In the genomic region with DNA sequence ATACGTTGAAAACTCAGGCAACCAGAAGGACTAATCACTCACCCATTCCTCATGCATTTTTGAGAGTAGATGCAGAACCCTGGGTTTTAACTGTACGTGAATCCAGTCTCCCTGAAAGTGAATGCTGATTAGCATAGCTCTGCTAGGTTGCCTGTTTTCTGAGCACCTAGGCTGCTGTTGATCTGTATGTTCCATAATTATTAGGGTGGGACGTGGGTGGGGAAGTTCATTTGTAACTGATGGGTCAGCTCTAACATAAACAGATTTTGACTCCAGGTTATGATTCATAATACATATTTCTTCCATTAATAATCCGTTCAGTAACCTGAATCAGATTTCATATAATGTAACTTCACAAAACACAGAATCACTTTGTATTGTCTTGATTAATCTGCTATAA, we compare ENCODE assay signal across 25 cellular contexts.
DNase-seq lines count a peak whose midpoint lies in the region; ATAC-seq, FAIRE-seq and TF ChIP-seq lines count a peak whose summit lies in the region.
"Had no signal": no experiment of that assay in that cellular context is flagged by ENCODE, and none has a peak within 500 bp of the region (broad histone marks: within the 10 kb centered on the region; RNA-seq: fewer than 3 reads in every experiment).

No MANE protein-coding gene starts in this region.

- H2AK9ac ChIP-seq in IMR-90 (replicated peaks; ENCODE audit: low read depth, low read length, poor library complexity), result no peak overlapping the region

- peak; percentile 6 for DNase-seq in IMR-90
- peak; percentile 46 for DNase-seq in astrocyte (ENCODE audit: low read depth)
- DNase-seq in foreskin keratinocyte, result peak; percentile 46 to 80
- DNase-seq in naive thymus-derived CD8-positive, alpha-beta T cell, result no peak
- DNase-seq: activated B cell treated with CpG ODN at 0.5 μM for 24 hours; activated CD8-positive, alpha-beta T cell treated with anti-CD3 and anti-CD28 coated beads for 36 hours; activated naive CD4-positive, alpha-beta T cell treated with Interleukin-2 at 50 U/mL for 16 hours; activated T-cell treated with anti-CD3 and anti-CD28 coated beads, Interleukin-2, amount 50 U/mL, for 24 hours; endodermal cell; Kasumi-1; mesendoderm; natural killer cell; NCI-H1417 treated with DMSO at 0.1 percent for 48 hours; NCI-H2171; NCI-H526 treated with DMSO at 0.1 percent for 48 hours; small intestine; stimulated activated CD4-positive, alpha-beta T cell treated with anti-CD3 and anti-CD28 coated beads, Interleukin-4, amount 100 ng/mL, for 24 hours had no signal

- TF ChIP-seq POLR2A in IMR-90 (IDR thresholded peaks at IDR 0.05; ENCODE audit: low read depth, low read length), result no peak

- H2BK15ac ChIP-seq in IMR-90 (ENCODE audit: low read depth, low read length), result no peak overlapping the region

- H3K56ac ChIP-seq in IMR-90 (ENCODE audit: extremely low read depth, insufficient read depth, low read length), result no peak overlapping the region

- peak overlapping the region; percentile 75 for H3K27ac ChIP-seq in ACC112 (ENCODE audit: low read depth, low read length)
- H3K27ac ChIP-seq in IMR-90 (ENCODE audit: insufficient read depth, low read length), result no peak overlapping the region
- H3K27ac ChIP-seq in astrocyte (ENCODE audit: low read depth, low read length), result peak overlapping the region; percentile 17
- H3K27ac ChIP-seq in foreskin keratinocyte, result peak overlapping the region; percentile 52

- H3K9me3 ChIP-seq in IMR-90 (ENCODE audit: control insufficient read depth, insufficient read depth, low read length), result no peaks in the 10 kb centered on the region
- H3K9me3 ChIP-seq in astrocyte (ENCODE audit: insufficient read depth, low read depth, low read length), result no peaks in the 10 kb centered on the region

- H3K9ac ChIP-seq in IMR-90 (ENCODE audit: low read depth, low read length) (no peak overlapping the region), astrocyte (ENCODE audit: low read length) (no peak overlapping the region)

- H3K18ac ChIP-seq in IMR-90 (ENCODE audit: low read depth, low read length), result no peak overlapping the region

- H2AFZ ChIP-seq in ACC112 (ENCODE audit: low read length, unreplicated experiment) (peak overlapping the region; percentile 92), IMR-90 (replicated peaks; ENCODE audit: low read length, poor library complexity) (no peak overlapping the region), astrocyte (ENCODE audit: low read depth, low read length) (no peak overlapping the region)

- H3K4me3 ChIP-seq in ACC112 (ENCODE audit: low read depth, low read length) (peak overlapping the region; percentile 10), IMR-90 (ENCODE audit: insufficient read depth, low read depth, low read length) (no peak overlapping the region), astrocyte (ENCODE audit: insufficient read depth, low read depth, low read length) (no peak overlapping the region)

- H2BK5ac ChIP-seq in IMR-90 (ENCODE audit: low read depth, low read length, poor library complexity, severe bottlenecking), result no peak overlapping the region

- H3K9me1 ChIP-seq in IMR-90 (ENCODE audit: insufficient read depth, low read length), result no peaks in the 10 kb centered on the region

- H3K4me1 Mint-ChIP-seq in astrocyte (ENCODE audit: low read depth, unreplicated experiment), result peaks cover 14% of the 10 kb centered on the region
- no peaks in the 10 kb centered on the region for H3K4me1 Mint-ChIP-seq in naive thymus-derived CD8-positive, alpha-beta T cell
- H3K4me1 Mint-ChIP-seq: activated B cell treated with CpG ODN at 0.5 μM for 24 hours, natural killer cell had no signal

- H3K79me1 ChIP-seq in IMR-90 (ENCODE audit: low read depth in 1 of 2, low read length in 2 of 2), result no peaks in the 10 kb centered on the region

- intact Hi-C loops in IMR-90 (cut with micrococcal nuclease), result no loop called here

- H4K5ac ChIP-seq in IMR-90 (ENCODE audit: low read depth, low read length), result no peak overlapping the region

- no peaks in the 10 kb centered on the region for H3K9me3 Mint-ChIP-seq in astrocyte (ENCODE audit: unreplicated experiment)
- no peaks in the 10 kb centered on the region for H3K9me3 Mint-ChIP-seq in naive thymus-derived CD8-positive, alpha-beta T cell
- H3K9me3 Mint-ChIP-seq: activated B cell treated with CpG ODN at 0.5 μM for 24 hours; activated CD8-positive, alpha-beta T cell treated with anti-CD3 and anti-CD28 coated beads for 36 hours; activated T-cell treated with anti-CD3 and anti-CD28 coated beads, Interleukin-2, amount 50 U/mL, for 24 hours; endodermal cell; T-helper 2 cell treated with Interferon-gamma antibody and Interleukin-4, amounts not matched to agents 5 μg/mL and 100 μg/mL, for 36 hours had no signal

- no peak overlapping the region for H2BK20ac ChIP-seq in IMR-90 (ENCODE audit: low read depth, low read length)

- BruUV-seq in IMR-90 (replicated peaks; lab: Mats Ljungman, UMichigan), result no TSS peak

- no peak overlapping the region for H2BK120ac ChIP-seq in IMR-90 (ENCODE audit: low read depth, low read length)

- no peak for TF ChIP-seq CTCF in IMR-90 (conservative IDR thresholded peaks at IDR 0.05; ENCODE audit: low read depth, low read length)
- no peak for TF ChIP-seq CTCF in astrocyte (IDR thresholded peaks at IDR 0.05; ENCODE audit: insufficient read depth, low read depth, low read length)
- no peak for TF ChIP-seq CTCF in foreskin keratinocyte (conservative IDR thresholded peaks at IDR 0.05)

- H3K36me3 Mint-ChIP-seq in astrocyte (ENCODE audit: low read depth, unreplicated experiment), result no peaks in the 10 kb centered on the region
- H3K36me3 Mint-ChIP-seq in naive thymus-derived CD8-positive, alpha-beta T cell, result no peaks in the 10 kb centered on the region
- H3K36me3 Mint-ChIP-seq: natural killer cell had no signal

- H3K4me2 ChIP-seq in IMR-90 (ENCODE audit: low read depth, low read length), result no peak overlapping the region
- H3K4me2 ChIP-seq in astrocyte (ENCODE audit: low read length), result peak overlapping the region; percentile 68

- no peaks in the 10 kb centered on the region for H4K20me1 ChIP-seq in IMR-90 (ENCODE audit: insufficient read depth, low read length)
- H4K20me1 ChIP-seq in astrocyte (ENCODE audit: insufficient read depth, low read length), result no peaks in the 10 kb centered on the region

- H3K14ac ChIP-seq in IMR-90 (replicated peaks; ENCODE audit: low read depth, low read length), result no peak overlapping the region

- H3K23ac ChIP-seq in IMR-90 (ENCODE audit: low read depth, low read length), result no peak overlapping the region

- TF ChIP-seq RAD21 in IMR-90 (IDR thresholded peaks at IDR 0.05; ENCODE audit: low read length), result no peak

- H4K91ac ChIP-seq in IMR-90 (ENCODE audit: insufficient read depth, low read depth, low read length), result no peak overlapping the region

- no peaks in the 10 kb centered on the region for H3K79me2 ChIP-seq in ACC112 (ENCODE audit: control insufficient read depth, insufficient read depth, low read length, unreplicated experiment)
- no peaks in the 10 kb centered on the region for H3K79me2 ChIP-seq in astrocyte (ENCODE audit: insufficient read depth, low read length)

- peaks cover 38% of the 10 kb centered on the region for H3K4me1 ChIP-seq in ACC112 (ENCODE audit: control insufficient read depth, insufficient read depth, low read length, unreplicated experiment)
- H3K4me1 ChIP-seq in IMR-90 (ENCODE audit: control insufficient read depth, insufficient read depth, low read length), result no peaks in the 10 kb centered on the region
- peaks cover 5% of the 10 kb centered on the region for H3K4me1 ChIP-seq in astrocyte (ENCODE audit: insufficient read depth, low read length)
- H3K4me1 ChIP-seq in foreskin keratinocyte, result peaks cover 18% of the 10 kb centered on the region

- dilution Hi-C loops in IMR-90 (cut with HindIII; ENCODE audit: low sequenced_read_pairs, unreplicated experiment), result no loop called here

- H3K27me3 ChIP-seq in ACC112 (ENCODE audit: insufficient read depth, low read length) (no peaks in the 10 kb centered on the region), IMR-90 (ENCODE audit: control insufficient read depth, insufficient read depth, low read length) (no peaks in the 10 kb centered on the region), astrocyte (ENCODE audit: insufficient read depth, low read length) (no peaks in the 10 kb centered on the region), foreskin keratinocyte (no peaks in the 10 kb centered on the region)

- no peak for FAIRE-seq in astrocyte (lab: Jason Lieb, UNC)
- FAIRE-seq: frontal cortex, small intestine, urothelium cell line had no signal

- no CpG with 5 or more reads among the region's 4 CpGs for WGBS in IMR-90 (ENCODE audit: extremely low coverage in 2 of 2, insufficient read length in 1 of 2), 2 experiments

- H2AK5ac ChIP-seq in IMR-90 (ENCODE audit: low read depth, low read length), result no peak overlapping the region

- H4K8ac ChIP-seq in IMR-90 (ENCODE audit: low read depth in 2 of 2, low read length in 2 of 2), result no peak overlapping the region

- CTCF ChIA-PET in IMR-90 (lab: Yijun Ruan, JAX), result no interaction called here

- in situ Hi-C loops in IMR-90 (cut with MboI; ENCODE audit: low sequenced_read_pairs), result no loop called here

- H3K27ac Mint-ChIP-seq in astrocyte (ENCODE audit: unreplicated experiment), result no peak overlapping the region
- no peak overlapping the region for H3K27ac Mint-ChIP-seq in naive thymus-derived CD8-positive, alpha-beta T cell
- H3K27ac Mint-ChIP-seq: activated B cell treated with CpG ODN at 0.5 μM for 24 hours; activated CD8-positive, alpha-beta T cell treated with anti-CD3 and anti-CD28 coated beads for 36 hours; activated T-cell treated with anti-CD3 and anti-CD28 coated beads, Interleukin-2, amount 50 U/mL, for 24 hours; endodermal cell; natural killer cell; progenitor cell of endocrine pancreas; T-helper 2 cell treated with Interferon-gamma antibody and Interleukin-4, amounts not matched to agents 5 μg/mL and 100 μg/mL, for 36 hours had no signal

- H3K36me3 ChIP-seq in ACC112 (ENCODE audit: insufficient read depth, low read length) (no peaks in the 10 kb centered on the region), IMR-90 (ENCODE audit: control insufficient read depth, insufficient read depth, low read length) (no peaks in the 10 kb centered on the region), astrocyte (ENCODE audit: insufficient read depth, low read length) (no peaks in the 10 kb centered on the region)

- no peaks in the 10 kb centered on the region for H3K27me3 Mint-ChIP-seq in astrocyte (ENCODE audit: low read depth, unreplicated experiment)
- peaks cover 0 to 1% (median 0%) of the 10 kb centered on the region in 5 donors for H3K27me3 Mint-ChIP-seq in naive thymus-derived CD8-positive, alpha-beta T cell
- H3K27me3 Mint-ChIP-seq: activated CD8-positive, alpha-beta T cell treated with anti-CD3 and anti-CD28 coated beads for 36 hours; activated T-cell treated with anti-CD3 and anti-CD28 coated beads, Interleukin-2, amount 50 U/mL, for 24 hours; progenitor cell of endocrine pancreas had no signal

- POLR2A ChIA-PET in IMR-90 (lab: Charles Lee; ENCODE audit: unreplicated experiment), result no interaction called here
- POLR2A ChIA-PET in naive thymus-derived CD8-positive, alpha-beta T cell (lab: Charles Lee), result no interaction called here

- no peak overlapping the region for H3K4me3 Mint-ChIP-seq in astrocyte (ENCODE audit: unreplicated experiment)
- H3K4me3 Mint-ChIP-seq in naive thymus-derived CD8-positive, alpha-beta T cell, result no peak overlapping the region
- H3K4me3 Mint-ChIP-seq: activated B cell treated with CpG ODN at 0.5 μM for 24 hours; activated CD8-positive, alpha-beta T cell treated with anti-CD3 and anti-CD28 coated beads for 36 hours; activated T-cell treated with anti-CD3 and anti-CD28 coated beads, Interleukin-2, amount 50 U/mL, for 24 hours; endodermal cell; natural killer cell; T-helper 2 cell treated with Interferon-gamma antibody and Interleukin-4, amounts not matched to agents 5 μg/mL and 100 μg/mL, for 36 hours had no signal

- ATAC-seq in IMR-90 (ENCODE audit: low read depth) (no peak), foreskin keratinocyte (peak; percentile 93), GM18873 (IDR thresholded peaks at IDR 0.05; ENCODE audit: low FRiP score, unreplicated experiment) (no peak), GM21423 (IDR thresholded peaks at IDR 0.05; ENCODE audit: unreplicated experiment) (no peak), HG03565 (IDR thresholded peaks at IDR 0.05; ENCODE audit: unreplicated experiment) (no peak)
- no peak for ATAC-seq in naive thymus-derived CD8-positive, alpha-beta T cell
- ATAC-seq: activated CD8-positive, alpha-beta T cell treated with anti-CD3 and anti-CD28 coated beads for 36 hours; natural killer cell had no signal

- no peak overlapping the region for H3K4ac ChIP-seq in IMR-90 (ENCODE audit: low read depth, low read length)

Comparison
In these comparisons a context has a peak if more than half of its experiments do, and no peak if none do; other contexts are left out.
1. DNase-seq: peak in IMR-90 (single experiment), astrocyte (single experiment) and foreskin keratinocyte (2 of 2); none in naive thymus-derived CD8-positive, alpha-beta T cell (0 of 10).